Comparison of ENCODE assay signal across 15 cellular contexts in the genomic region with DNA sequence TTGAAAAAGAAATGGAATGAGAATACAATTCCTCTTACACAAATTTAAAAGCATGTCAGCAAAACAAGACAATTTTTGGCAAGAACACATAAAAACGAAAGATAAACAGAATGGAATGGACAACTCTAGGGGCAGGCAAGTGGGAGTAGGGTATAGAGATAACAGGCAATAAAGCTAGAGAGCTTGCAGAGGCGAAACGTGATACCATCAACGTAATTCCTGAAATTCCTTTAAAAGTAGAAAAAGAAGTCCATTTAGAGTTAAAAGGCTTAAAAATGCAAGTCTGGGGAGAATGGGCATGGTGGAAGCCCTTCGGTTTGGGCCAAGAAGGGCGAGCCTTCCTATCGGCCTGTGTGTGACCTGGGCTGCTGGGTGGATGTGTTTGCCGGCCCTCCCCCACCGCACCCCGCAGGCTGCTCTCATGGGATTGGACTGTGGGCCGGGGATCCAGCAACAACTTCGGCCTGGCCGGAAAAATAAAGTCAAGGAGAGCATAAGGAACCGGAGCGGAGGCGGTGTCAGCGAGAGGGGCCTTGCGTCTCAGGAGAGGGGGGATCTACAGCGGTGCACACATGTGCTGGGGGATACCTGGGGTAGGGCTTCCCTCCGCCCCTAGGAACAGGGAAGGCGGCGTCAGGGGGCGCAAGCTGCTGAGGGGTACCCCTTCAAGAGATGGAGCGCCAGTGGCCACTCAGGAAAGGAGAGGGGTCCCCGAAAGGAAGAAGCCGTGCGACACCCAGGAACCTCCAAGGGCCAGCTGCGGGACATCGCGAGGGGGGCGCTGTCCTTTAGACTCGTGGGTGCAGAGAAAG. TPM values are rescaled to one million over a fixed set of nuclear protein-coding genes. Genes with fewer than 3 reads are reported as not detected.
DNase-seq lines count a peak whose midpoint lies in the region; TF ChIP-seq lines count a peak whose summit lies in the region.
"Had no signal": no experiment of that assay in that cellular context is flagged by ENCODE, and none has a peak within 500 bp of the region (broad histone marks: within the 10 kb centered on the region; RNA-seq: fewer than 3 reads in every experiment).

No MANE protein-coding gene starts in this region.

- no peaks in the 10 kb centered on the region for H3K36me3 Mint-ChIP-seq in mesothelial cell of epicardium
- H3K36me3 Mint-ChIP-seq: CD8-positive, alpha-beta memory T cell had no signal

- H3K79me2 ChIP-seq in fibroblast of lung (ENCODE audit: control insufficient read depth, insufficient read depth, low read length) = no peaks in the 10 kb centered on the region

- H3K4me2 ChIP-seq in fibroblast of lung (ENCODE audit: extremely low read depth, insufficient read depth, low read length) = peak overlapping the region; percentile 55
- H3K4me2 ChIP-seq: KMS-11 had no signal

- peak overlapping the region; percentile 99 for H3K27ac Mint-ChIP-seq in mesothelial cell of epicardium

- H3K27ac ChIP-seq in fibroblast of lung (ENCODE audit: insufficient read depth, low read length) = peak overlapping the region; percentile 35
- H3K27ac ChIP-seq: KMS-11 had no signal

- DNase-seq in AG08396 (ENCODE audit: low spot score) (peak; percentile 56), M059J (ENCODE audit: low read depth) (peak; percentile 43), fibroblast of lung (ENCODE audit: low read depth in 2 of 2) (peak; percentile 39 to 63), mesothelial cell of epicardium (ENCODE audit: low spot score in 2 of 2, unreplicated experiment in 2 of 2) (peak in 1 of 2 experiments; percentile 59), NCI-H1436 (lab: John Stamatoyannopoulos, UW) (no peak), CD1c-positive myeloid dendritic cell (ENCODE audit: extremely low spot score) (no peak), NK-92 (lab: John Stamatoyannopoulos, UW; ENCODE audit: unreplicated experiment) (no peak)
- no peak for DNase-seq in stimulated activated CD4-positive, alpha-beta T cell treated with anti-CD3 and anti-CD28 coated beads, Interleukin-4, amount 100 ng/mL, for 1 hour
- DNase-seq: activated CD4-positive, alpha-beta T cell treated with anti-CD3 and anti-CD28 coated beads, Interleukin-2, amount 50 U/mL, for 4 hours; NCI-H510A treated with DMSO at 0.1 percent for 48 hours had no signal

- no peak overlapping the region for H3K4me3 ChIP-seq in fibroblast of lung (replicated peaks in 1 of 4; ENCODE audit: control extremely low read depth in 1 of 4, insufficient read depth in 1 of 4, low read depth in 3 of 4, low read length in 4 of 4)

- peaks cover 20% of the 10 kb centered on the region for H3K4me1 ChIP-seq in fibroblast of lung (ENCODE audit: control insufficient read depth, extremely low read depth, insufficient read depth, low read length)

- no peaks in the 10 kb centered on the region for H3K36me3 ChIP-seq in fibroblast of lung (ENCODE audit: control insufficient read depth, insufficient read depth, low read length)

- H3K27me3 ChIP-seq in fibroblast of lung (ENCODE audit: control insufficient read depth, insufficient read depth, low read length) = peaks cover 14% of the 10 kb centered on the region

- peaks cover 30% of the 10 kb centered on the region for H3K4me1 Mint-ChIP-seq in mesothelial cell of epicardium

- H3K4me3 Mint-ChIP-seq in mesothelial cell of epicardium = peak overlapping the region; percentile 56

- H3K9me3 ChIP-seq in fibroblast of lung (ENCODE audit: control insufficient read depth, insufficient read depth, low read depth, low read length) = no peaks in the 10 kb centered on the region

- no peak overlapping the region for H2AFZ ChIP-seq in fibroblast of lung (ENCODE audit: low read length)

- H3K9ac ChIP-seq in fibroblast of lung (ENCODE audit: insufficient read depth, low read length) = no peak overlapping the region
- H3K9ac ChIP-seq: KMS-11 had no signal

- H3K27me3 Mint-ChIP-seq in mesothelial cell of epicardium (ENCODE audit: low read depth) = peaks cover 3% of the 10 kb centered on the region

- no peak for TF ChIP-seq CTCF in fibroblast of lung (conservative IDR thresholded peaks at IDR 0.05 in 1 of 2, IDR thresholded peaks at IDR 0.05 in 1 of 2; ENCODE audit: low read depth in 1 of 2, low read length in 2 of 2)
- TF ChIP-seq CTCF in mesothelial cell of epicardium (IDR thresholded peaks at IDR 0.05; ENCODE audit: unreplicated experiment) = no peak

- no peaks in the 10 kb centered on the region for H4K20me1 ChIP-seq in fibroblast of lung (ENCODE audit: control insufficient read depth, extremely low read depth, insufficient read depth, low read length)

- H3K9me3 Mint-ChIP-seq in mesothelial cell of epicardium = no peaks in the 10 kb centered on the region
- H3K9me3 Mint-ChIP-seq: CD8-positive, alpha-beta memory T cell had no signal

RNA-seq across cellular contexts. Expression of gene TMEM239, which starts 4.1 kb away (rescaled TPM):
- total RNA-seq in M059J (2014; rRNA removed; shearing (Covaris generic)) = not detected in 2 replicates
- under 0.01 TPM in 1 of 2 replicates, not detected in the other for total RNA-seq in fibroblast of lung
- 0.03 TPM in 1 of 2 replicates, not detected in the other for polyA plus RNA-seq in fibroblast of lung
- not detected in 2 replicates for polyA plus RNA-seq in fibroblast of lung (2012)
- not detected in 2 replicates for polyA minus RNA-seq in fibroblast of lung (ENCODE audit: low replicate concordance)
- total RNA-seq in mesothelial cell of epicardium = not detected in 3 replicates
- total RNA-seq: aorta; CD8-positive, alpha-beta memory T cell; glomerular endothelial cell; myocyte had no signal
- polyA plus RNA-seq: aorta; CD8-positive, alpha-beta memory T cell had no signal

RNA-seq across cellular contexts. Expression of gene C20orf141, which starts 5.5 kb away (rescaled TPM):
- not detected in 2 replicates for total RNA-seq in M059J (2014; rRNA removed; shearing (Covaris generic))
- total RNA-seq in fibroblast of lung = not detected in 2 replicates
- polyA plus RNA-seq in fibroblast of lung = 0.36 and 0.57 TPM in 2 replicates
- polyA plus RNA-seq in fibroblast of lung (2012) = 0.60 and 1.4 TPM in 2 replicates
- 2.1 TPM in 1 of 2 replicates, not detected in the other for polyA minus RNA-seq in fibroblast of lung (ENCODE audit: low replicate concordance)
- total RNA-seq in mesothelial cell of epicardium = not detected in 3 replicates
- total RNA-seq: aorta; CD8-positive, alpha-beta memory T cell; glomerular endothelial cell; myocyte had no signal
- polyA plus RNA-seq: aorta; CD8-positive, alpha-beta memory T cell had no signal

RNA-seq across cellular contexts. Expression of gene CPXM1, which starts 19.9 kb away (rescaled TPM):
- total RNA-seq in M059J (2014; rRNA removed; shearing (Covaris generic)) = 0.15 and 0.42 TPM in 2 replicates
- 0.50 and 10.3 TPM in 2 replicates for total RNA-seq in fibroblast of lung
- 0.92 and 11.2 TPM in 2 replicates for polyA plus RNA-seq in fibroblast of lung
- 0.90 and 10.3 TPM in 2 replicates for polyA plus RNA-seq in fibroblast of lung (2012)
- 1.6 and 4.4 TPM in 2 replicates for polyA minus RNA-seq in fibroblast of lung (ENCODE audit: low replicate concordance)
- total RNA-seq in mesothelial cell of epicardium = 152 to 160 TPM (median 155 TPM) in 3 replicates
- total RNA-seq: myocyte had no signal
- polyA plus RNA-seq: CD8-positive, alpha-beta memory T cell had no signal

RNA-seq across cellular contexts. Expression of gene PCED1A, which starts 20.2 kb away (rescaled TPM):
- total RNA-seq in M059J (2014; rRNA removed; shearing (Covaris generic)) = 15.6 and 38.5 TPM in 2 replicates
- total RNA-seq in fibroblast of lung = 26.4 and 36.0 TPM in 2 replicates
- polyA plus RNA-seq in fibroblast of lung = 10.3 and 16.4 TPM in 2 replicates
- 18.2 and 26.9 TPM in 2 replicates for polyA plus RNA-seq in fibroblast of lung (2012)
- polyA minus RNA-seq in fibroblast of lung (ENCODE audit: low replicate concordance) = 13.2 and 14.3 TPM in 2 replicates
- total RNA-seq in mesothelial cell of epicardium = 108 to 113 TPM (median 108 TPM) in 3 replicates

RNA-seq across cellular contexts. Expression of gene VPS16, which starts 20.3 kb away (rescaled TPM):
- 42.4 and 56.7 TPM in 2 replicates for total RNA-seq in M059J (2014; rRNA removed; shearing (Covaris generic))
- total RNA-seq in fibroblast of lung (46.1 and 48.5 TPM in 2 replicates), mesothelial cell of epicardium (46.0 to 51.6 TPM (median 47.7 TPM) in 3 replicates)
- polyA plus RNA-seq in fibroblast of lung = 32.2 and 32.9 TPM in 2 replicates
- 41.1 and 41.6 TPM in 2 replicates for polyA plus RNA-seq in fibroblast of lung (2012)
- 53.3 and 85.6 TPM in 2 replicates for polyA minus RNA-seq in fibroblast of lung (ENCODE audit: low replicate concordance)

Comparison
In these comparisons a context has a peak if more than half of its experiments do, and no peak if none do; other contexts are left out.
1. DNase-seq: peak in AG08396 (single experiment), M059J (single experiment) and fibroblast of lung (2 of 2); none in NCI-H1436 (single experiment), stimulated activated CD4-positive, alpha-beta T cell treated with anti-CD3 and anti-CD28 coated beads, Interleukin-4, amount 100 ng/mL, for 1 hour (single experiment), CD1c-positive myeloid dendritic cell (single experiment) and NK-92 (single experiment).
2. RNA of gene CPXM1, which starts 19.9 kb away (total RNA-seq): 152 to 160 TPM in mesothelial cell of epicardium; 0.50 to 10.3 TPM in fibroblast of lung and 0.15 to 0.42 TPM in M059J; every median in the first group is over 10 times any median in the second.